In the genomic region with DNA sequence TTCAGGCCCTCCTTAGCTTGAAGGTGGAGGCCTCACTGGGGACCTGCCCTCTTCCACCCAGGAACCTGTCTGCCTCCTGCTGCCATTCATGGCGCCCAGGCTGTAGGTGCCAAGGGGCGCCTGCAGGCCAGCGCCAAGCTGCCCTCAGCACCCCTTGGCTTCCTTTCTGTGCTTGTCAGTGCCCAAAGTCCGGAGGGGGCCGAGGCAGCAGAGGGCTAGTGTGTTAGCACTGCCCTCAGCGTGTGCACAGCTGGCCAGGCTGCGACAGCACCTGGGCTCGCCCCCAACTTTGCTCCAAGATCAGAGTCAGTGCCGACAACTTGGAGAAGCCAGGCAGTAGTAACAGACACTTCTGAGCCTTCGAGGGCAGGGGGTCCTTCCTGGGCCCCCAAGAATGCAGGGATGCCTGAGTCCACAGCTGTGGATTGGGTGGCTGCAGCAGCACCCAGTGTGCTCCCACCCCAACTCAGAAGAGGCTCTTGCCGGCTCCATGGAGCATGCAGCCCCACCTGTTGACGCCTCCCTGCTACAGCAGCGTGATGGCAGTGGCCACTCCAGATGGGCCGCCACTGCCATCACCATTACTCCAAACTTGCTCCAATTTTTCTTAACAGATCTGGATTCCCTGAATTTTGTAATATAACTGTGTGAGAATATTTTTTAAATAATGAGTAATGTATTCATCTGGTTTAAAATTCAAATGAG, we compare ENCODE assay signal across 16 cellular contexts. TPM values are rescaled to one million over a fixed set of nuclear protein-coding genes. Genes with fewer than 3 reads are reported as not detected.
DNase-seq lines count a peak whose midpoint lies in the region; FAIRE-seq and TF ChIP-seq lines count a peak whose summit lies in the region.
"Had no signal": no experiment of that assay in that cellular context is flagged by ENCODE, and none has a peak within 500 bp of the region (broad histone marks: within the 10 kb centered on the region; RNA-seq: fewer than 3 reads in every experiment).

No MANE protein-coding gene starts in this region.

- no peaks in the 10 kb centered on the region for H3K79me1 ChIP-seq in trophoblast cell (ENCODE audit: low read length)

- no peak overlapping the region for H2AFZ ChIP-seq in OCI-LY1 (ENCODE audit: low read length)
- no peak overlapping the region for H2AFZ ChIP-seq in trophoblast cell (ENCODE audit: insufficient read depth, low read length, poor library complexity)

- peak; percentile 31; the same call in 1 of the 2 replicates for TF ChIP-seq CTCF in OCI-LY1 (IDR thresholded peaks at IDR 0.05; ENCODE audit: low read length)
- TF ChIP-seq CTCF in epithelial cell of esophagus (IDR thresholded peaks at IDR 0.05; ENCODE audit: insufficient read depth, low read depth, low read length, missing control alignments), result peak; percentile 9

- no peaks in the 10 kb centered on the region for H3K27me3 Mint-ChIP-seq in activated naive CD4-positive, alpha-beta T cell treated with anti-CD3 and anti-CD28 coated beads, Interleukin-2, amount 10 ng/mL, durations not matched to agents 7 days and 5 days

- no peak for TF ChIP-seq POLR2A in GM12891 (IDR thresholded peaks at IDR 0.05; ENCODE audit: low read depth, low read length)

- no peak overlapping the region for H3K4me3 Mint-ChIP-seq in activated naive CD4-positive, alpha-beta T cell treated with anti-CD3 and anti-CD28 coated beads, Interleukin-2, amount 10 ng/mL, durations not matched to agents 7 days and 5 days

- H3K36me3 ChIP-seq in OCI-LY1 (ENCODE audit: insufficient read depth, low read length) (peaks cover 3% of the 10 kb centered on the region; the same call in 1 of the 2 replicates), trophoblast cell (ENCODE audit: control insufficient read depth in 1 of 2, insufficient read depth in 2 of 2, low read length in 2 of 2) (peaks cover 5 to 8% of the 10 kb centered on the region in 2 experiments)

- no peaks in the 10 kb centered on the region for H3K9me2 ChIP-seq in OCI-LY1 (ENCODE audit: low read depth, low read length)

- H2BK12ac ChIP-seq in trophoblast cell (ENCODE audit: low read length), result no peak overlapping the region

- H3K79me2 ChIP-seq in OCI-LY1 (ENCODE audit: insufficient read depth, low read length) (no peaks in the 10 kb centered on the region), trophoblast cell (ENCODE audit: control insufficient read depth, insufficient read depth, low read length, poor library complexity) (no peaks in the 10 kb centered on the region)

- DNase-seq in activated naive CD4-positive, alpha-beta T cell treated with anti-CD3 and anti-CD28 coated beads, Interleukin-2, amount 10 ng/mL, durations not matched to agents 7 days and 5 days, result peak; percentile 28
- DNase-seq in activated naive CD4-positive, alpha-beta T cell treated with Interleukin-2 at 50 U/mL for 16 hours, result no peak
- DNase-seq in epithelial cell of esophagus (ENCODE audit: low read depth), result no peak
- DNase-seq in trophoblast cell, result no peak
- DNase-seq in HK-2 (ENCODE audit: unreplicated experiment), result no peak
- no peak for DNase-seq in GM03348 (ENCODE audit: low spot score)
- DNase-seq in GM12891 (ENCODE audit: insufficient read length, low spot score), result no peak
- DNase-seq: activated CD8-positive, alpha-beta memory T cell treated with anti-CD3 and anti-CD28 coated beads, Interleukin-2, amount 50 U/mL, for 48 hours; cortex of kidney; DMS79 treated with DMSO at 0.1 percent for 48 hours; Karpas-422; NCI-H1694 treated with DMSO at 0.1 percent for 48 hours; NCI-H524 treated with DMSO at 0.1 percent for 48 hours; SHP77 treated with DMSO at 0.1 percent for 48 hours; tibial artery had no signal

- H4K12ac ChIP-seq in trophoblast cell (ENCODE audit: low read depth, low read length), result no peak overlapping the region

- H3K4ac ChIP-seq in trophoblast cell (ENCODE audit: low read depth, low read length), result no peak overlapping the region

- H3K4me2 ChIP-seq in OCI-LY1 (ENCODE audit: low read length), result no peak overlapping the region
- H3K4me2 ChIP-seq in trophoblast cell (ENCODE audit: low read length), result no peak overlapping the region

- H3K18ac ChIP-seq in trophoblast cell (ENCODE audit: low read length), result peak overlapping the region; percentile 11

- H3K27ac ChIP-seq in OCI-LY1 (ENCODE audit: low read depth, low read length, poor library complexity, severe bottlenecking) (no peak overlapping the region), trophoblast cell (ENCODE audit: low read depth, low read length) (no peak overlapping the region)
- H3K27ac ChIP-seq: tibial artery had no signal

- H3K9me3 ChIP-seq in OCI-LY1 (ENCODE audit: low read length) (no peaks in the 10 kb centered on the region), trophoblast cell (ENCODE audit: insufficient read depth, low read depth, low read length) (no peaks in the 10 kb centered on the region)
- H3K9me3 ChIP-seq: tibial artery had no signal

- no peaks in the 10 kb centered on the region for H3F3A ChIP-seq in OCI-LY1 (ENCODE audit: insufficient read depth, low read length)

- H3K14ac ChIP-seq in trophoblast cell (ENCODE audit: low read length), result no peak overlapping the region

- no peaks in the 10 kb centered on the region for H4K20me1 ChIP-seq in OCI-LY1 (ENCODE audit: insufficient read depth, low read length)

- no peaks in the 10 kb centered on the region for H3K4me1 ChIP-seq in OCI-LY1 (ENCODE audit: insufficient read depth, low read length, severe bottlenecking)
- H3K4me1 ChIP-seq in trophoblast cell (ENCODE audit: control insufficient read depth in 1 of 2, insufficient read depth in 2 of 2, low read length in 2 of 2), result peaks cover 0 to 6% of the 10 kb centered on the region in 2 experiments
- H3K4me1 ChIP-seq: tibial artery had no signal

- no peak overlapping the region for H3K27ac Mint-ChIP-seq in activated naive CD4-positive, alpha-beta T cell treated with anti-CD3 and anti-CD28 coated beads, Interleukin-2, amount 10 ng/mL, durations not matched to agents 7 days and 5 days

- no CpG with 5 or more reads among the region's 14 CpGs for WGBS in trophoblast cell (ENCODE audit: extremely low coverage, insufficient coverage, insufficient read length)

- H3K4me3 ChIP-seq in OCI-LY1 (ENCODE audit: low read depth, low read length, poor library complexity, severe bottlenecking), result no peak overlapping the region
- no peak overlapping the region for H3K4me3 ChIP-seq in epithelial cell of esophagus (ENCODE audit: low read length)
- H3K4me3 ChIP-seq in trophoblast cell (ENCODE audit: low read depth, low read length), result no peak overlapping the region
- H3K4me3 ChIP-seq: tibial artery had no signal

- H3K27me3 ChIP-seq in OCI-LY1 (ENCODE audit: insufficient read depth, low read length), result no peaks in the 10 kb centered on the region
- no peaks in the 10 kb centered on the region for H3K27me3 ChIP-seq in trophoblast cell (ENCODE audit: insufficient read depth, low read length)
- H3K27me3 ChIP-seq: tibial artery had no signal

- no peak overlapping the region for H2BK120ac ChIP-seq in trophoblast cell (ENCODE audit: insufficient read depth, low read length, poor library complexity)

- H3K9ac ChIP-seq in OCI-LY1 (ENCODE audit: low read length) (no peak overlapping the region), trophoblast cell (ENCODE audit: low read length) (no peak overlapping the region)

- peaks cover 14% of the 10 kb centered on the region for H3K4me1 Mint-ChIP-seq in activated naive CD4-positive, alpha-beta T cell treated with anti-CD3 and anti-CD28 coated beads, Interleukin-2, amount 10 ng/mL, durations not matched to agents 7 days and 5 days

- no peaks in the 10 kb centered on the region for H3K36me3 Mint-ChIP-seq in activated naive CD4-positive, alpha-beta T cell treated with anti-CD3 and anti-CD28 coated beads, Interleukin-2, amount 10 ng/mL, durations not matched to agents 7 days and 5 days

- FAIRE-seq in GM12891 (lab: Jason Lieb, UNC), result no peak

- H4K91ac ChIP-seq in trophoblast cell (ENCODE audit: low read depth, low read length), result no peak overlapping the region

- no peaks in the 10 kb centered on the region for H3K9me3 Mint-ChIP-seq in activated naive CD4-positive, alpha-beta T cell treated with anti-CD3 and anti-CD28 coated beads, Interleukin-2, amount 10 ng/mL, durations not matched to agents 7 days and 5 days

- H3K23ac ChIP-seq in trophoblast cell (ENCODE audit: low read length), result no peak overlapping the region

- CTCF ChIA-PET in activated naive CD4-positive, alpha-beta T cell treated with anti-CD3 and anti-CD28 coated beads, Interleukin-2, amount 10 ng/mL, durations not matched to agents 7 days and 5 days (lab: Charles Lee), result interaction anchor here (1.2 to 1.8 kb wide), 4 partner anchors 8 to 145 kb away, joined by 3 to 7 read pairs (median 5); no protein-coding TSS in a partner anchor

- H4K8ac ChIP-seq in trophoblast cell (ENCODE audit: low read depth, low read length), result no peak overlapping the region

- H2AK5ac ChIP-seq in trophoblast cell (ENCODE audit: low read length), result no peak overlapping the region

- H2BK5ac ChIP-seq in trophoblast cell (ENCODE audit: low read depth, low read length, poor library complexity), result no peak overlapping the region

TF ChIP-seq in GM12891, 5 proteins besides CTCF, POLR2A, EP300 and RAD21:
- TF ChIP-seq POU2F2 (IDR thresholded peaks at IDR 0.05; ENCODE audit: low read depth, low read length) (no peak), SPI1 (IDR thresholded peaks at IDR 0.05; ENCODE audit: low read depth, low read length) (no peak), POLR2AphosphoS5 (IDR thresholded peaks at IDR 0.05; ENCODE audit: low read depth, low read length) (no peak), PAX5 (IDR thresholded peaks at IDR 0.05; ENCODE audit: insufficient read depth, low read length, severe bottlenecking) (no peak), TAF1 (IDR thresholded peaks at IDR 0.05; ENCODE audit: low read depth, low read length) (no peak)
TF ChIP-seq in GM12891: peak in this region for 0.

RNA-seq across cellular contexts. Expression of gene CACUL1, which starts 41.7 kb away (rescaled TPM):
- polyA plus RNA-seq in trophoblast cell (2013), result 39.5 and 44.1 TPM in 2 replicates
- 6.8 TPM for polyA plus RNA-seq in GM12891 (2012; ENCODE audit: low read depth, missing spikeins)
